In genomic region chr17:55263565-55264272, GRCh38 we compare ENCODE assay signal across 9 cellular contexts. TPM values are rescaled to one million over a fixed set of nuclear protein-coding genes. Genes with fewer than 3 reads are reported as not detected.
A peak's percentile ranks its signal among the peaks of the same experiment; 100 is the strongest.
DNase-seq lines count a peak whose midpoint lies in the region; TF ChIP-seq lines count a peak whose summit lies in the region.
"Had no signal": no experiment of that assay in that cellular context is flagged by ENCODE, and none has a peak within 500 bp of the region (broad histone marks: within the 10 kb centered on the region; RNA-seq: fewer than 3 reads in every experiment).

No MANE protein-coding gene starts in this region.

- no peaks in the 10 kb centered on the region for H3K9me3 ChIP-seq in CD8-positive, alpha-beta memory T cell (ENCODE audit: low read length)
- H3K9me3 ChIP-seq in Peyer's patch, result no peaks in the 10 kb centered on the region

- no peaks in the 10 kb centered on the region for H3K36me3 ChIP-seq in CD8-positive, alpha-beta memory T cell (ENCODE audit: insufficient read depth, low read length)
- H3K36me3 ChIP-seq in Peyer's patch, result no peaks in the 10 kb centered on the region
- H3K36me3 ChIP-seq: HAP-1 had no signal

- peak overlapping the region; percentile 74 to 88 (median 84) for H3K4me3 Mint-ChIP-seq in CD8-positive, alpha-beta memory T cell
- peak overlapping the region; percentile 73 for H3K4me3 Mint-ChIP-seq in osteocyte (ENCODE audit: unreplicated experiment)

- TF ChIP-seq CTCF in Peyer's patch (IDR thresholded peaks at IDR 0.05) (no peak), epithelial cell of proximal tubule (conservative IDR thresholded peaks at IDR 0.05; ENCODE audit: low read depth, low read length) (no peak), osteocyte (IDR thresholded peaks at IDR 0.05) (no peak)

- peaks cover 14 to 25% (median 16%) of the 10 kb centered on the region in 3 donors for H3K4me1 Mint-ChIP-seq in CD8-positive, alpha-beta memory T cell
- H3K4me1 Mint-ChIP-seq in osteocyte (ENCODE audit: unreplicated experiment), result peaks cover 9% of the 10 kb centered on the region

- H3K9me3 Mint-ChIP-seq in CD8-positive, alpha-beta memory T cell, result peaks cover 0 to 5% (median 4%) of the 10 kb centered on the region in 5 donors
- peaks cover 8% of the 10 kb centered on the region for H3K9me3 Mint-ChIP-seq in osteocyte (ENCODE audit: unreplicated experiment)

- peaks cover 18% of the 10 kb centered on the region for H3K27me3 ChIP-seq in CD8-positive, alpha-beta memory T cell (ENCODE audit: insufficient read depth, low read length, poor library complexity, severe bottlenecking)
- H3K27me3 ChIP-seq in Peyer's patch, result no peaks in the 10 kb centered on the region

- H3K27ac ChIP-seq in CD8-positive, alpha-beta memory T cell (ENCODE audit: low read depth, low read length), result no peak overlapping the region
- H3K27ac ChIP-seq in Peyer's patch, result no peak overlapping the region
- no peak overlapping the region for H3K27ac ChIP-seq in caudate nucleus (ENCODE audit: low read depth, low read length)

- H3K27me3 Mint-ChIP-seq in CD8-positive, alpha-beta memory T cell, result peaks cover 46 to 79% of the 10 kb centered on the region in 2 donors
- peaks cover 81% of the 10 kb centered on the region for H3K27me3 Mint-ChIP-seq in osteocyte (ENCODE audit: unreplicated experiment)

- H3K36me3 Mint-ChIP-seq in CD8-positive, alpha-beta memory T cell, result peaks cover 0 to 7% (median 0%) of the 10 kb centered on the region in 3 donors
- peaks cover 2% of the 10 kb centered on the region for H3K36me3 Mint-ChIP-seq in osteocyte (ENCODE audit: unreplicated experiment)

- peak in 1 of 5 donors; percentile 5 for DNase-seq in CD8-positive, alpha-beta memory T cell
- DNase-seq in Peyer's patch, result peak in 2 of 3 donors; percentile 54 to 61
- DNase-seq in epithelial cell of proximal tubule (ENCODE audit: low read depth), result no peak
- DNase-seq in osteocyte (ENCODE audit: extremely low spot score, unreplicated experiment), result no peak
- no peak for DNase-seq in caudate nucleus (lab: John Stamatoyannopoulos, UW)
- DNase-seq in NCI-H446 (lab: John Stamatoyannopoulos, UW), result no peak
- DNase-seq in GM03348 (ENCODE audit: low spot score), result no peak
- no peak for DNase-seq in AML-193 (lab: John Stamatoyannopoulos, UW)

- TF ChIP-seq POLR2A in Peyer's patch (IDR thresholded peaks at IDR 0.05), result no peak

- POLR2A ChIA-PET in CD8-positive, alpha-beta memory T cell (lab: Charles Lee), result interaction anchor here (0.7 to 1.0 kb wide), 3 partner anchors 25 to 92 kb away, joined by 3 to 9 read pairs (median 4); no protein-coding TSS in a partner anchor

- CTCF ChIA-PET in CD8-positive, alpha-beta memory T cell (lab: Charles Lee), result interaction anchor here (1.6 kb wide), 1 partner anchor 25 kb away, joined by 12 read pairs; no protein-coding TSS in a partner anchor

- H3K4me3 ChIP-seq in CD8-positive, alpha-beta memory T cell (ENCODE audit: low read length), result peak overlapping the region; percentile 5
- H3K4me3 ChIP-seq in Peyer's patch (peak overlapping the region; percentile 8 to 67 (median 38)), epithelial cell of proximal tubule (ENCODE audit: low read depth, low read length) (peak overlapping the region; percentile 32)
- H3K4me3 ChIP-seq: HAP-1 had no signal

- H3K4me1 ChIP-seq in CD8-positive, alpha-beta memory T cell (ENCODE audit: insufficient read depth, low read length), result peaks cover 20% of the 10 kb centered on the region
- H3K4me1 ChIP-seq in Peyer's patch, result peaks cover 0 to 19% (median 0%) of the 10 kb centered on the region in 4 donors
- H3K4me1 ChIP-seq: HAP-1 had no signal

- H3K27ac Mint-ChIP-seq in CD8-positive, alpha-beta memory T cell, result peak overlapping the region in 6 of 8 donors; percentile 48 to 88 (median 66)
- no peak overlapping the region for H3K27ac Mint-ChIP-seq in osteocyte (ENCODE audit: unreplicated experiment)

RNA-seq across cellular contexts. Expression of gene HLF, which starts 1.0 kb away (rescaled TPM):
- total RNA-seq in CD8-positive, alpha-beta memory T cell, result under 1 TPM; 0.81 to 0.93 TPM
- 0.59 TPM for polyA plus RNA-seq in CD8-positive, alpha-beta memory T cell
- total RNA-seq in Peyer's patch (10 to 100 TPM in 1 of 4 donors, 1 to 10 TPM in 3; 2.5 to 10.0 (median 5.4) TPM), epithelial cell of proximal tubule (0.22 and 0.75 TPM in 2 replicates), osteocyte (0.51 and 0.65 TPM in 2 replicates)

Comparison
In these comparisons a context has a peak if more than half of its experiments do, and no peak if none do; other contexts are left out.
1. DNase-seq: peak in Peyer's patch (2 of 3); none in epithelial cell of proximal tubule (single experiment), osteocyte (single experiment), caudate nucleus (0 of 61), NCI-H446 (0 of 2), GM03348 (single experiment) and AML-193 (0 of 2).
2. Peak in every context shown above with its lines, with median percentiles within 50 percentile points of each other: H3K4me3 ChIP-seq.